1 cellular context compared by ENCODE assay signal in the genomic region with DNA sequence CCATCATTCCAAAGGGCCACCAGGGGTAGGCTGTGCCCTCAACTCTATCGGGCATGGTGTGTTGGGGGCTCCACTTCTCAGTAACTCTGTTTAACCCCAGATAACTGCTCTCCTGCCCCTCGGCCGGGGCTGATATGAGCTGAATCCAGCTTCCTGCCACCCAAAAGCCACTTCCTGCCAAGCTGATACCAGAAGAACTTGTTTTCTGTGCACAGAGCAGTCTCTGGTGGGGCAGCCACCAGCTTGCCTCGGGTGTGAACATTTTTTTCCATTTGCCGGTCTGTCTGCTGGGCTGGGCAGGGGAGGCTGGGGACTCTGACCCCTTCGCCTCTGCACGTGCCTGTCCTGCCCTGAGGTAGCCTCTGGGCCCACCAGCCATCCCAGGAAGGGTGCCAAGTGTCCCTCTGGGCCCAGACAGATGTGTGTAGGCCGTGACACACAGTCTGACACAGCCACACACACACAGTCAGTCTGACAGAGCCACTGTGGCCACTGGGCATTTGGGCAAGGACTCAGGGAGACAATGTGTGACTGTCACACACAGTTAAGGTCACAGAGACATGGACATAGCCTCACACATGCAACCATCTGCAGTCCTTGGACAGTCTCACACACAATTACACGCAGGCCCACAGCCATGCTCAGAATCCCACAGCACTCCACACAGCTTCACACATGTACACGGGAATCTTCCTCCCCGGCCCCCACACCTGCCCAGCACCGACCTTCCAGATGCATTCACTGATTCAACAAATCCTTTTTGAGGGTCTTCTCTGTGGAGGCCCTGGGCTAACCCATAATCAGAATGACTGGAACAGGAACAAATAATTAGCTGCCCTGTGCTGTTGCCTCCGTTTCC.
TF ChIP-seq lines count a peak whose summit lies in the region.

No MANE protein-coding gene starts in this region.

TF ChIP-seq in HepG2, 621 proteins besides CTCF, POLR2A, EP300 and RAD21 (continued from another document and continues in another):
- TF ChIP-seq, protein P1, sequence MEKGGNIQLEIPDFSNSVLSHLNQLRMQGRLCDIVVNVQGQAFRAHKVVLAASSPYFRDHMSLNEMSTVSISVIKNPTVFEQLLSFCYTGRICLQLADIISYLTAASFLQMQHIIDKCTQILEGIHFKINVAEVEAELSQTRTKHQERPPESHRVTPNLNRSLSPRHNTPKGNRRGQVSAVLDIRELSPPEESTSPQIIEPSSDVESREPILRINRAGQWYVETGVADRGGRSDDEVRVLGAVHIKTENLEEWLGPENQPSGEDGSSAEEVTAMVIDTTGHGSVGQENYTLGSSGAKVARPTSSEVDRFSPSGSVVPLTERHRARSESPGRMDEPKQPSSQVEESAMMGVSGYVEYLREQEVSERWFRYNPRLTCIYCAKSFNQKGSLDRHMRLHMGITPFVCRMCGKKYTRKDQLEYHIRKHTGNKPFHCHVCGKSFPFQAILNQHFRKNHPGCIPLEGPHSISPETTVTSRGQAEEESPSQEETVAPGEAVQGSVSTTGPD (CRISPR knock-in tag; IDR thresholded peaks at IDR 0.05), result no peak
- peak; percentile 36; the same call in 1 of the 2 replicates for TF ChIP-seq ZBTB33 (CRISPR knock-in tag; IDR thresholded peaks at IDR 0.05)
- TF ChIP-seq ZNF569 (CRISPR knock-in tag; IDR thresholded peaks at IDR 0.05; ENCODE audit: borderline replicate concordance), result no peak
- TF ChIP-seq ZNF552 (CRISPR knock-in tag; IDR thresholded peaks at IDR 0.05; ENCODE audit: borderline replicate concordance), result 0 out of 2 replicates have a peak, but pooled peaks have one; percentile 87
- peak; percentile 89 for TF ChIP-seq ZNF781 (CRISPR knock-in tag; IDR thresholded peaks at IDR 0.05; ENCODE audit: borderline replicate concordance, not compliant biosample characterization)
- TF ChIP-seq ZNF441 (CRISPR knock-in tag; IDR thresholded peaks at IDR 0.05; ENCODE audit: borderline replicate concordance), result peak; percentile 72; the same call in 1 of the 2 replicates
- TF ChIP-seq, protein P2, sequence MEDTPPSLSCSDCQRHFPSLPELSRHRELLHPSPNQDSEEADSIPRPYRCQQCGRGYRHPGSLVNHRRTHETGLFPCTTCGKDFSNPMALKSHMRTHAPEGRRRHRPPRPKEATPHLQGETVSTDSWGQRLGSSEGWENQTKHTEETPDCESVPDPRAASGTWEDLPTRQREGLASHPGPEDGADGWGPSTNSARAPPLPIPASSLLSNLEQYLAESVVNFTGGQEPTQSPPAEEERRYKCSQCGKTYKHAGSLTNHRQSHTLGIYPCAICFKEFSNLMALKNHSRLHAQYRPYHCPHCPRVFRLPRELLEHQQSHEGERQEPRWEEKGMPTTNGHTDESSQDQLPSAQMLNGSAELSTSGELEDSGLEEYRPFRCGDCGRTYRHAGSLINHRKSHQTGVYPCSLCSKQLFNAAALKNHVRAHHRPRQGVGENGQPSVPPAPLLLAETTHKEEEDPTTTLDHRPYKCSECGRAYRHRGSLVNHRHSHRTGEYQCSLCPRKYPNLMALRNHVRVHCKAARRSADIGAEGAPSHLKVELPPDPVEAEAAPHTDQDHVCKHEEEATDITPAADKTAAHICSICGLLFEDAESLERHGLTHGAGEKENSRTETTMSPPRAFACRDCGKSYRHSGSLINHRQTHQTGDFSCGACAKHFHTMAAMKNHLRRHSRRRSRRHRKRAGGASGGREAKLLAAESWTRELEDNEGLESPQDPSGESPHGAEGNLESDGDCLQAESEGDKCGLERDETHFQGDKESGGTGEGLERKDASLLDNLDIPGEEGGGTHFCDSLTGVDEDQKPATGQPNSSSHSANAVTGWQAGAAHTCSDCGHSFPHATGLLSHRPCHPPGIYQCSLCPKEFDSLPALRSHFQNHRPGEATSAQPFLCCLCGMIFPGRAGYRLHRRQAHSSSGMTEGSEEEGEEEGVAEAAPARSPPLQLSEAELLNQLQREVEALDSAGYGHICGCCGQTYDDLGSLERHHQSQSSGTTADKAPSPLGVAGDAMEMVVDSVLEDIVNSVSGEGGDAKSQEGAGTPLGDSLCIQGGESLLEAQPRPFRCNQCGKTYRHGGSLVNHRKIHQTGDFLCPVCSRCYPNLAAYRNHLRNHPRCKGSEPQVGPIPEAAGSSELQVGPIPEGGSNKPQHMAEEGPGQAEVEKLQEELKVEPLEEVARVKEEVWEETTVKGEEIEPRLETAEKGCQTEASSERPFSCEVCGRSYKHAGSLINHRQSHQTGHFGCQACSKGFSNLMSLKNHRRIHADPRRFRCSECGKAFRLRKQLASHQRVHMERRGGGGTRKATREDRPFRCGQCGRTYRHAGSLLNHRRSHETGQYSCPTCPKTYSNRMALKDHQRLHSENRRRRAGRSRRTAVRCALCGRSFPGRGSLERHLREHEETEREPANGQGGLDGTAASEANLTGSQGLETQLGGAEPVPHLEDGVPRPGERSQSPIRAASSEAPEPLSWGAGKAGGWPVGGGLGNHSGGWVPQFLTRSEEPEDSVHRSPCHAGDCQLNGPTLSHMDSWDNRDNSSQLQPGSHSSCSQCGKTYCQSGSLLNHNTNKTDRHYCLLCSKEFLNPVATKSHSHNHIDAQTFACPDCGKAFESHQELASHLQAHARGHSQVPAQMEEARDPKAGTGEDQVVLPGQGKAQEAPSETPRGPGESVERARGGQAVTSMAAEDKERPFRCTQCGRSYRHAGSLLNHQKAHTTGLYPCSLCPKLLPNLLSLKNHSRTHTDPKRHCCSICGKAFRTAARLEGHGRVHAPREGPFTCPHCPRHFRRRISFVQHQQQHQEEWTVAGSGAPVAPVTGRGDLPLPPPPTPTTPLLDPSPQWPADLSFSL (CRISPR knock-in tag; IDR thresholded peaks at IDR 0.05), result peak; percentile 89
- peak; percentile 81; the same call in 1 of the 2 replicates for TF ChIP-seq ZNF121 (CRISPR knock-in tag; IDR thresholded peaks at IDR 0.05)
- no peak for TF ChIP-seq HNRNPUL1 (IDR thresholded peaks at IDR 0.05; ENCODE audit: low read depth, low read length)
- TF ChIP-seq ZNF749 (CRISPR knock-in tag; IDR thresholded peaks at IDR 0.05; ENCODE audit: borderline replicate concordance), result 0 out of 2 replicates have a peak, but pooled peaks have one; percentile 63
- TF ChIP-seq ZNF232 (CRISPR knock-in tag; IDR thresholded peaks at IDR 0.05; ENCODE audit: borderline replicate concordance), result peak; percentile 56; the same call in 1 of the 2 replicates
- TF ChIP-seq RAD51 (IDR thresholded peaks at IDR 0.05; ENCODE audit: borderline replicate concordance), result no peak
- TF ChIP-seq ZNF460 (CRISPR knock-in tag; IDR thresholded peaks at IDR 0.05; ENCODE audit: borderline replicate concordance), result no peak
- TF ChIP-seq ZNF878 (CRISPR knock-in tag; IDR thresholded peaks at IDR 0.05), result peak; percentile 76; the same call in 1 of the 2 replicates
- TF ChIP-seq, protein P3, sequence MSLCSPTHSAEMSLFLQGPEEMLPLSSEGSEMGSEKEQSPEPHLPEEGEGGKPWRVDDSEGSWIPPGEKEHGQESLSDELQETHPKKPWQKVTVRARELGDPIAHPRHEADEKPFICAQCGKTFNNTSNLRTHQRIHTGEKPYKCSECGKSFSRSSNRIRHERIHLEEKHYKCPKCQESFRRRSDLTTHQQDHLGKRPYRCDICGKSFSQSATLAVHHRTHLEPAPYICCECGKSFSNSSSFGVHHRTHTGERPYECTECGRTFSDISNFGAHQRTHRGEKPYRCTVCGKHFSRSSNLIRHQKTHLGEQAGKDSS (CRISPR knock-in tag; IDR thresholded peaks at IDR 0.05; ENCODE audit: borderline replicate concordance, low read depth), result peak; percentile 94
- TF ChIP-seq ZNF589 (CRISPR knock-in tag; conservative IDR thresholded peaks at IDR 0.05), result peak; percentile 64; the same call in 1 of the 2 replicates
- TF ChIP-seq GATAD1 (CRISPR knock-in tag; IDR thresholded peaks at IDR 0.05), result 0 out of 2 replicates have a peak, but pooled peaks have one; percentile 21
- TF ChIP-seq, protein P4, sequence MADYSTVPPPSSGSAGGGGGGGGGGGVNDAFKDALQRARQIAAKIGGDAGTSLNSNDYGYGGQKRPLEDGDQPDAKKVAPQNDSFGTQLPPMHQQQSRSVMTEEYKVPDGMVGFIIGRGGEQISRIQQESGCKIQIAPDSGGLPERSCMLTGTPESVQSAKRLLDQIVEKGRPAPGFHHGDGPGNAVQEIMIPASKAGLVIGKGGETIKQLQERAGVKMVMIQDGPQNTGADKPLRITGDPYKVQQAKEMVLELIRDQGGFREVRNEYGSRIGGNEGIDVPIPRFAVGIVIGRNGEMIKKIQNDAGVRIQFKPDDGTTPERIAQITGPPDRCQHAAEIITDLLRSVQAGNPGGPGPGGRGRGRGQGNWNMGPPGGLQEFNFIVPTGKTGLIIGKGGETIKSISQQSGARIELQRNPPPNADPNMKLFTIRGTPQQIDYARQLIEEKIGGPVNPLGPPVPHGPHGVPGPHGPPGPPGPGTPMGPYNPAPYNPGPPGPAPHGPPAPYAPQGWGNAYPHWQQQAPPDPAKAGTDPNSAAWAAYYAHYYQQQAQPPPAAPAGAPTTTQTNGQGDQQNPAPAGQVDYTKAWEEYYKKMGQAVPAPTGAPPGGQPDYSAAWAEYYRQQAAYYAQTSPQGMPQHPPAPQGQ (CRISPR knock-in tag; IDR thresholded peaks at IDR 0.05; ENCODE audit: borderline replicate concordance), result 0 out of 2 replicates have a peak, but pooled peaks have one; percentile 70
- peak; percentile 45 for TF ChIP-seq AGO1 (IDR thresholded peaks at IDR 0.05; ENCODE audit: low read depth, low read length, poor library complexity, severe bottlenecking)
- no peak for TF ChIP-seq ZNF530 (CRISPR knock-in tag; IDR thresholded peaks at IDR 0.05; ENCODE audit: low read depth)
- no peak for TF ChIP-seq ZNF496 (CRISPR knock-in tag; IDR thresholded peaks at IDR 0.05; ENCODE audit: insufficient replicate concordance)
- TF ChIP-seq ARID4A (CRISPR knock-in tag; IDR thresholded peaks at IDR 0.05; ENCODE audit: borderline replicate concordance), result peak; percentile 76
- TF ChIP-seq SMYD3 (CRISPR knock-in tag; IDR thresholded peaks at IDR 0.05), result no peak; the same call in 1 of the 2 replicates
- peak; percentile 85; the same call in 1 of the 2 replicates for TF ChIP-seq ZNF546 (CRISPR knock-in tag; conservative IDR thresholded peaks at IDR 0.05)
- TF ChIP-seq FOXA3 (CRISPR knock-in tag; IDR thresholded peaks at IDR 0.05), result peak; percentile 57
- TF ChIP-seq, protein P5, sequence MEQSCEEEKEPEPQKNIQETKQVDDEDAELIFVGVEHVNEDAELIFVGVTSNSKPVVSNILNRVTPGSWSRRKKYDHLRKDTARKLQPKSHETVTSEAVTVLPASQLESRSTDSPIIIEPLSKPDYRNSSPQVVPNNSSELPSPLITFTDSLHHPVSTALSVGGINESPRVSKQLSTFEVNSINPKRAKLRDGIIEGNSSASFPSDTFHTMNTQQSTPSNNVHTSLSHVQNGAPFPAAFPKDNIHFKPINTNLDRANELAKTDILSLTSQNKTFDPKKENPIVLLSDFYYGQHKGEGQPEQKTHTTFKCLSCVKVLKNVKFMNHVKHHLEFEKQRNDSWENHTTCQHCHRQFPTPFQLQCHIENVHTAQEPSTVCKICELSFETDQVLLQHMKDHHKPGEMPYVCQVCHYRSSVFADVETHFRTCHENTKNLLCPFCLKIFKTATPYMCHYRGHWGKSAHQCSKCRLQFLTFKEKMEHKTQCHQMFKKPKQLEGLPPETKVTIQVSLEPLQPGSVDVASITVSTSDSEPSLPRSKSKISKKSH (CRISPR knock-in tag; IDR thresholded peaks at IDR 0.05; ENCODE audit: borderline replicate concordance), result peak; percentile 96
- TF ChIP-seq, protein P6, sequence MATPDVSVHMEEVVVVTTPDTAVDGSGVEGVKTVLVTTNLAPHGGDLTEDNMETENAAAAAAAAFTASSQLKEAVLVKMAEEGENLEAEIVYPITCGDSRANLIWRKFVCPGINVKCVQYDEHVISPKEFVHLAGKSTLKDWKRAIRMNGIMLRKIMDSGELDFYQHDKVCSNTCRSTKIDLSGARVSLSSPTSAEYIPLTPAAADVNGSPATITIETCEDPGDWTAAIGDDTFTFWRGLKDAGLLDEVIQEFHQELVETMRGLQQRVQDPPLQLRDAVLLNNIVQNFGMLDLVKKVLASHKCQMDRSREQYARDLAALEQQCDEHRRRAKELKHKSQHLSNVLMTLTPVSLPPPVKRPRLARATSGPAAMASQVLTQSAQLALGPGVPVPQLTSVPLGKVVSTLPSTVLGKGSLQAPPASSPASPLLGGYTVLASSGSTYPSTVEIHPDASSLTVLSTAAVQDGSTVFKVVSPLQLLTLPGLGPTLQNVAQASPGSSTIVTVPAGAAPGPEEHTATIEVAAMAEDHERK (CRISPR knock-in tag; IDR thresholded peaks at IDR 0.05; ENCODE audit: low read depth), result no peak
- TF ChIP-seq ATF7 (IDR thresholded peaks at IDR 0.05), result no peak
- TF ChIP-seq ATF7 (CRISPR knock-in tag; IDR thresholded peaks at IDR 0.05), result peak; percentile 88; the same call in 1 of the 2 replicates
- TF ChIP-seq ZFY (CRISPR knock-in tag; IDR thresholded peaks at IDR 0.05), result peak; percentile 94
- peak; percentile 0; the same call in 1 of the 2 replicates for TF ChIP-seq ZNF138 (CRISPR knock-in tag; IDR thresholded peaks at IDR 0.05; ENCODE audit: low read depth)
